ENCODE assay signal across 21 cellular contexts in genomic region chr9:98869078-98869745, GRCh38.
DNase-seq lines count a peak whose midpoint lies in the region; ATAC-seq and TF ChIP-seq lines count a peak whose summit lies in the region.
"Had no signal": no experiment of that assay in that cellular context is flagged by ENCODE, and none has a peak within 500 bp of the region (broad histone marks: within the 10 kb centered on the region; RNA-seq: fewer than 3 reads in every experiment).

No MANE protein-coding gene starts in this region.

- no peak for ATAC-seq in left ventricle myocardium superior
- ATAC-seq in PC-3: no peak
- ATAC-seq in lower lobe of right lung: no peak
- no peak for ATAC-seq in GM21367 (IDR thresholded peaks at IDR 0.05; ENCODE audit: unreplicated experiment)
- ATAC-seq: HepG2 had no signal

- no peak overlapping the region for H3K9ac ChIP-seq in PC-3 (ENCODE audit: low read length)
- H3K9ac ChIP-seq: GM23248 had no signal

- no peaks in the 10 kb centered on the region for H3K27me3 ChIP-seq in PC-3 (ENCODE audit: low read length)
- no peaks in the 10 kb centered on the region for H3K27me3 ChIP-seq in lower lobe of right lung (ENCODE audit: low read depth)
- H3K27me3 ChIP-seq: BE2C had no signal

- H3K27ac ChIP-seq in PC-3 (ENCODE audit: low read length): no peak overlapping the region
- no peak overlapping the region for H3K27ac ChIP-seq in coronary artery
- no peak overlapping the region for H3K27ac ChIP-seq in lower lobe of right lung
- H3K27ac ChIP-seq: 22Rv1, GM23248 had no signal

- intact Hi-C loops in cardiac septum (cut with DNase I): loop anchor here (1.0 kb wide), 1 partner anchor 13 kb away; no protein-coding TSS in a partner anchor
- intact Hi-C loops in left ventricle myocardium superior (cut with micrococcal nuclease): loop anchor here (10.0 kb wide), 1 partner anchor 46 kb away; no protein-coding TSS in a partner anchor
- intact Hi-C loops in PC-3 (cut with micrococcal nuclease): no loop called here
- intact Hi-C loops in lower lobe of right lung (cut with DNase I): loop anchor here (10.0 kb wide), 1 partner anchor 126 kb away; no protein-coding TSS in a partner anchor

- no peak overlapping the region for H2AFZ ChIP-seq in PC-3 (ENCODE audit: low read length)
- H2AFZ ChIP-seq: GM23248 had no signal

- no peaks in the 10 kb centered on the region for H3K36me3 ChIP-seq in PC-3 (ENCODE audit: low read depth, low read length)
- H3K36me3 ChIP-seq in lower lobe of right lung: no peaks in the 10 kb centered on the region
- H3K36me3 ChIP-seq: BE2C had no signal

- TF ChIP-seq CTCF in PC-3 (conservative IDR thresholded peaks at IDR 0.05; ENCODE audit: low read depth, low read length) (no peak), coronary artery (IDR thresholded peaks at IDR 0.05) (no peak), retinal pigment epithelial cell (conservative IDR thresholded peaks at IDR 0.05; ENCODE audit: low read depth, low read length) (no peak), lower lobe of right lung (IDR thresholded peaks at IDR 0.05) (no peak)

- no peak overlapping the region for H3K4me2 ChIP-seq in PC-3 (ENCODE audit: low read length)

- no TSS peak for BruUV-seq in PC-3 (replicated peaks; lab: Mats Ljungman, UMichigan)

- H3K79me2 ChIP-seq in PC-3 (ENCODE audit: low read length): no peaks in the 10 kb centered on the region

- CTCF ChIA-PET in PC-3 (lab: Charles Lee): no interaction called here

- H4K20me1 ChIP-seq in PC-3 (ENCODE audit: low read length): no peaks in the 10 kb centered on the region

- DNase-seq in cardiac septum (ENCODE audit: low spot score) (peak; percentile 20), left ventricle myocardium superior (no peak), PC-3 (peak; percentile 35), coronary artery (ENCODE audit: low spot score) (peak; percentile 59), retinal pigment epithelial cell (ENCODE audit: low read depth) (peak; percentile 85), lower lobe of right lung (no peak)
- DNase-seq: BE2C; CD4-positive, CD25-positive, alpha-beta regulatory T cell; GM23248; H7; KBM-7; MV-4-11; NCI-H1105; NCI-H1436 treated with DMSO at 0.1 percent for 48 hours; NCI-H187 treated with DMSO at 0.1 percent for 48 hours; NCI-H2171 treated with DMSO at 0.1 percent for 48 hours; NCI-H524 treated with DMSO at 0.1 percent for 48 hours; NCI-H774 had no signal

- no peaks in the 10 kb centered on the region for H3F3A ChIP-seq in PC-3 (ENCODE audit: low read length, unreplicated experiment)

- H3K4me3 ChIP-seq in PC-3 (ENCODE audit: low read length) (no peak overlapping the region), coronary artery (no peak overlapping the region), retinal pigment epithelial cell (ENCODE audit: low read length) (no peak overlapping the region), lower lobe of right lung (no peak overlapping the region)
- H3K4me3 ChIP-seq: GM23248 had no signal

- POLR2A ChIA-PET in PC-3 (lab: Charles Lee; ENCODE audit: unreplicated experiment): no interaction called here

- no peaks in the 10 kb centered on the region for H3K9me2 ChIP-seq in PC-3 (replicated peaks; ENCODE audit: low read length)

- peaks cover 30% of the 10 kb centered on the region for H3K4me1 ChIP-seq in PC-3 (ENCODE audit: insufficient read depth, low read length)
- H3K4me1 ChIP-seq in lower lobe of right lung: peaks cover 17% of the 10 kb centered on the region
- H3K4me1 ChIP-seq: BE2C had no signal

- H3K9me3 ChIP-seq in PC-3 (ENCODE audit: low read length) (no peaks in the 10 kb centered on the region), lower lobe of right lung (no peaks in the 10 kb centered on the region)
- H3K9me3 ChIP-seq: BE2C had no signal

Comparison
In these comparisons a context has a peak if more than half of its experiments do, and no peak if none do; other contexts are left out.
1. DNase-seq: peak in cardiac septum (single experiment), PC-3 (single experiment), coronary artery (single experiment) and retinal pigment epithelial cell (single experiment); none in left ventricle myocardium superior (single experiment) and lower lobe of right lung (single experiment).